Comparison of ENCODE assay signal across 8 cellular contexts in genomic region chr19:45862564-45863334, GRCh38. TPM values are rescaled to one million over a fixed set of nuclear protein-coding genes. Genes with fewer than 3 reads are reported as not detected.
DNase-seq lines count a peak whose midpoint lies in the region; ATAC-seq and TF ChIP-seq lines count a peak whose summit lies in the region.

Gene SYMPK, minus strand, starts transcription at chr19:45863147. Its CDS starts 8,652 bp downstream, at chr19:45854495.

- CTCF ChIA-PET in mammary epithelial cell (lab: Charles Lee; ENCODE audit: low non-redundant PET) = interaction anchor here (0.7 to 1.0 kb wide), 2 partner anchors 46 to 93 kb away, joined by 15 to 16 read pairs; partner anchors contain the start of gene SIX5

- no peaks in the 10 kb centered on the region for H3K36me3 ChIP-seq in ACC112 (ENCODE audit: insufficient read depth, low read length)
- H3K36me3 ChIP-seq in WERI-Rb-1 = peaks cover 18% of the 10 kb centered on the region
- H3K36me3 ChIP-seq in mammary epithelial cell (ENCODE audit: insufficient read depth, low read length) = peaks cover 5% of the 10 kb centered on the region

- H3K79me2 ChIP-seq in ACC112 (ENCODE audit: control insufficient read depth, insufficient read depth, low read length, unreplicated experiment) (peaks cover 24% of the 10 kb centered on the region), mammary epithelial cell (ENCODE audit: insufficient read depth, low read length) (peaks cover 50% of the 10 kb centered on the region)

- intact Hi-C loops in mammary epithelial cell (cut with micrococcal nuclease) = loop anchor here (1.0 kb wide), 1 partner anchor 24 kb away; the partner anchor contains the start of gene IRF2BP1

- H3K27ac ChIP-seq in ACC112 (ENCODE audit: low read depth, low read length) = peak within 1 kb of the TSS; percentile 82
- peak within 1 kb of the TSS; percentile 78 for H3K27ac ChIP-seq in WERI-Rb-1
- peak within 1 kb of the TSS; percentile 86 for H3K27ac ChIP-seq in mammary epithelial cell (ENCODE audit: insufficient read depth, low read depth, low read length)
- H3K27ac ChIP-seq in skin epidermis = peak within 1 kb of the TSS; percentile 50 to 97 (median 94)

- H3K27me3 ChIP-seq in ACC112 (ENCODE audit: insufficient read depth, low read length) (peaks cover 25% of the 10 kb centered on the region), WERI-Rb-1 (ENCODE audit: insufficient read depth, low read depth, severe bottlenecking) (no peaks in the 10 kb centered on the region), mammary epithelial cell (ENCODE audit: insufficient read depth, low read length) (peaks cover 2% of the 10 kb centered on the region)

- H3K9me3 ChIP-seq in WERI-Rb-1 (ENCODE audit: severe bottlenecking) = no peaks in the 10 kb centered on the region
- H3K9me3 ChIP-seq in mammary epithelial cell (replicated peaks; ENCODE audit: insufficient read depth, low read length) = no peaks in the 10 kb centered on the region
- H3K9me3 ChIP-seq in iPS-18c (ENCODE audit: control insufficient read depth, insufficient read depth, low read length) = no peaks in the 10 kb centered on the region

- DNase-seq in NCI-H2227 (lab: John Stamatoyannopoulos, UW; ENCODE audit: unreplicated experiment) (peak; percentile 97), WERI-Rb-1 (peak; percentile 99), mammary epithelial cell (peak; percentile 98)

- in situ Hi-C loops in mammary epithelial cell (cut with MboI; ENCODE audit: low sequenced_read_pairs in 2 of 2) = no loop called here

- WGBS in mammary epithelial cell (ENCODE audit: low coverage, missing lambda C conversion rate) = 1% methylated on average over 24 of the region's 65 CpGs

- H3K4me1 ChIP-seq in ACC112 (ENCODE audit: control insufficient read depth, insufficient read depth, low read length, unreplicated experiment) (no peaks in the 10 kb centered on the region), mammary epithelial cell (ENCODE audit: insufficient read depth, low read length) (no peaks in the 10 kb centered on the region)

- TF ChIP-seq CTCF in WERI-Rb-1 (IDR thresholded peaks at IDR 0.05; ENCODE audit: low read depth, low read length) (no peak), mammary epithelial cell (conservative IDR thresholded peaks at IDR 0.05 in 1 of 2, IDR thresholded peaks at IDR 0.05 in 1 of 2; ENCODE audit: extremely low read depth in 1 of 2, insufficient read depth in 1 of 2, low read depth in 1 of 2, low read length in 2 of 2) (no peak)

- H3K4me3 ChIP-seq in ACC112 (ENCODE audit: low read depth, low read length) (peak within 1 kb of the TSS; percentile 100), WERI-Rb-1 (ENCODE audit: low read depth, low read length) (peak within 1 kb of the TSS; percentile 98), mammary epithelial cell (replicated peaks in 1 of 3; ENCODE audit: insufficient read depth in 1 of 3, low read depth in 2 of 3, low read length in 3 of 3) (peak within 1 kb of the TSS; percentile 94 to 97 (median 94)), iPS-18c (ENCODE audit: insufficient read depth, low read depth, low read length) (peak within 1 kb of the TSS; percentile 87), skin epidermis (peak within 1 kb of the TSS; percentile 67 to 97 (median 92))

- ATAC-seq in GM18870 (IDR thresholded peaks at IDR 0.05; ENCODE audit: unreplicated experiment) (peak; percentile 86), HG03135 (IDR thresholded peaks at IDR 0.05; ENCODE audit: unreplicated experiment) (peak; percentile 87)

- H3K4me2 ChIP-seq in mammary epithelial cell (ENCODE audit: insufficient read depth, low read depth, low read length) = peak within 1 kb of the TSS; percentile 90

- BruUV-seq in mammary epithelial cell (replicated peaks; lab: Mats Ljungman, UMichigan) = TSS peak; percentile 58

- H2AFZ ChIP-seq in ACC112 (ENCODE audit: low read length, unreplicated experiment) (peak within 1 kb of the TSS; percentile 99), mammary epithelial cell (ENCODE audit: low read depth, low read length) (peak within 1 kb of the TSS; percentile 94)

- dilution Hi-C loops in mammary epithelial cell (cut with HindIII; ENCODE audit: low sequenced_read_pairs) = no loop called here

- H3K9ac ChIP-seq in mammary epithelial cell (ENCODE audit: insufficient read depth, low read length) = peak within 1 kb of the TSS; percentile 94

- H4K20me1 ChIP-seq in mammary epithelial cell (ENCODE audit: insufficient read depth, low read length) = no peaks in the 10 kb centered on the region

RNA-seq across cellular contexts. Expression of gene SYMPK, which starts in this region (rescaled TPM):
- 10 to 100 TPM; 32.3 to 81.6 TPM for total RNA-seq in mammary epithelial cell
- polyA plus RNA-seq in mammary epithelial cell = 56.2 TPM
- 163 TPM for polyA minus RNA-seq in mammary epithelial cell

Comparison
In these comparisons a context has a peak if more than half of its experiments do, and no peak if none do; other contexts are left out.
1. Peak in every context shown above with its lines: DNase-seq, ATAC-seq, H3K4me3 ChIP-seq and H3K27ac ChIP-seq.